Comparison of ENCODE assay signal across 17 cellular contexts in the genomic region with DNA sequence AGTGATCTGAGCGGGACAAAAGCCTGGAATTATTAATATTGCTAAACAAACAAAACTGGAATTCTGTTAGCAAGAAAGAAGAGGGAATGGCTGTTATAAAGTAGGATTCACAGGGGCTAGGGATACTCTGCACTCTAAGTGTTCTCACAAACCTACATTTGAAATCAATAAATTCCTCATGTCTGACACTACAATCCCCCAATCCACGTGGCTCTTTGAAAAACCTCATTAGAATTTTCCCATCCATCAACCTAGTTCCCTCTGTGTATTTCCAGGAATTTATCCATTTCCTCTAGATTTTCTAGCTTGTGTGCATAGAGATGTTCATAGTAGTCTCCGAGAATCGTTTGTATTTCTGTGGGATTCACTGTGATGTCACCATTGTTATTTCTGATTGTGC.
DNase-seq lines count a peak whose midpoint lies in the region; ATAC-seq and TF ChIP-seq lines count a peak whose summit lies in the region.
"Had no signal": no experiment of that assay in that cellular context is flagged by ENCODE, and none has a peak within 500 bp of the region (broad histone marks: within the 10 kb centered on the region; RNA-seq: fewer than 3 reads in every experiment).

No MANE protein-coding gene starts in this region.

- no peak overlapping the region for H4K8ac ChIP-seq in mesendoderm (ENCODE audit: low read depth, low read length)

- peak overlapping the region; percentile 77 for H2AFZ ChIP-seq in GM23338
- H2AFZ ChIP-seq in Loucy (ENCODE audit: low read length), result peak overlapping the region; percentile 41; the same call in 1 of the 2 replicates

- H3K4me3 ChIP-seq in GM23338 (no peak overlapping the region), Loucy (ENCODE audit: low read length, poor library complexity, severe bottlenecking) (no peak overlapping the region), mesendoderm (ENCODE audit: low read length) (no peak overlapping the region)
- H3K4me3 ChIP-seq: BLaER1 treated with 17β-estradiol and CSF1 and Interleukin-3, amounts not matched to agents 10 nM and 100 nM had no signal

- DNase-seq in GM23338 (ENCODE audit: low spot score) (no peak), mesendoderm (peak; percentile 59), activated gamma-delta T cell (lab: John Stamatoyannopoulos, UW) (no peak), HT-29 (ENCODE audit: low spot score) (no peak)
- DNase-seq: 8988T; ACHN; Caco-2; Calu3; CD4-positive, alpha-beta T cell; CD8-positive, alpha-beta T cell; DMS79 treated with DMSO at 0.1 percent for 48 hours; GF-D8 had no signal

- TF ChIP-seq CTCF in GM23338 (conservative IDR thresholded peaks at IDR 0.05; ENCODE audit: low read depth in 2 of 2), result no peak
- no peak for TF ChIP-seq CTCF in Loucy (conservative IDR thresholded peaks at IDR 0.05; ENCODE audit: low read length)

- H2BK15ac ChIP-seq in mesendoderm (replicated peaks; ENCODE audit: low read depth), result no peak overlapping the region

- H3K4me3 Mint-ChIP-seq in GM23338, result no peak overlapping the region
- H3K4me3 Mint-ChIP-seq: B cell; CD4-positive, alpha-beta T cell; CD8-positive, alpha-beta T cell had no signal

- no peaks in the 10 kb centered on the region for H3F3A ChIP-seq in GM23338 (replicated peaks; ENCODE audit: low read depth)
- no peaks in the 10 kb centered on the region for H3F3A ChIP-seq in Loucy (ENCODE audit: low read depth)

- peaks cover 6% of the 10 kb centered on the region; the same call in 1 of the 2 replicates for H3K9me3 ChIP-seq in Loucy (ENCODE audit: insufficient read depth, low read depth, low read length)
- H3K9me3 ChIP-seq: BLaER1 treated with 17β-estradiol and CSF1 and Interleukin-3, amounts not matched to agents 10 nM and 100 nM; Caco-2 had no signal

- no peak overlapping the region for H3K4ac ChIP-seq in mesendoderm (ENCODE audit: low read depth, low read length)

- no peak overlapping the region for H3K27ac ChIP-seq in GM23338 (ENCODE audit: low read depth)
- H3K27ac ChIP-seq in mesendoderm (ENCODE audit: low read depth, low read length), result no peak overlapping the region
- H3K27ac ChIP-seq: BLaER1 treated with 17β-estradiol and CSF1 and Interleukin-3, amounts not matched to agents 10 nM and 100 nM; C4-2B had no signal

- H4K20me1 ChIP-seq in GM23338 (replicated peaks; ENCODE audit: insufficient read depth) (no peaks in the 10 kb centered on the region), Loucy (ENCODE audit: insufficient read depth, low read length, poor library complexity, severe bottlenecking) (no peaks in the 10 kb centered on the region)
- H4K20me1 ChIP-seq: BLaER1 treated with 17β-estradiol and CSF1 and Interleukin-3, amounts not matched to agents 10 nM and 100 nM had no signal

- no peaks in the 10 kb centered on the region for H3K79me1 ChIP-seq in mesendoderm (ENCODE audit: low read length)

- H3K36me3 Mint-ChIP-seq in GM23338 (ENCODE audit: low read depth), result no peaks in the 10 kb centered on the region; the same call in 2 of the 3 replicates
- H3K36me3 Mint-ChIP-seq: CD8-positive, alpha-beta T cell had no signal

- H2AK5ac ChIP-seq in mesendoderm (ENCODE audit: low read length), result no peak overlapping the region

- H3K9ac ChIP-seq in Loucy (ENCODE audit: low read depth, low read length, poor library complexity, severe bottlenecking), result no peak overlapping the region
- H3K9ac ChIP-seq in mesendoderm (ENCODE audit: low read length), result no peak overlapping the region
- H3K9ac ChIP-seq: BLaER1 treated with 17β-estradiol and CSF1 and Interleukin-3, amounts not matched to agents 10 nM and 100 nM had no signal

- H3K79me2 ChIP-seq in GM23338 (replicated peaks; ENCODE audit: insufficient read depth) (no peaks in the 10 kb centered on the region), Loucy (ENCODE audit: insufficient read depth, low read length) (no peaks in the 10 kb centered on the region), mesendoderm (ENCODE audit: control insufficient read depth, insufficient read depth, low read length) (no peaks in the 10 kb centered on the region)

- no peak overlapping the region for H3K23ac ChIP-seq in mesendoderm (ENCODE audit: low read length)

- no peak overlapping the region for H2BK5ac ChIP-seq in mesendoderm (ENCODE audit: low read length)

- H3K36me3 ChIP-seq in GM23338 (ENCODE audit: insufficient read depth) (no peaks in the 10 kb centered on the region), Loucy (ENCODE audit: insufficient read depth, low read length) (no peaks in the 10 kb centered on the region), mesendoderm (ENCODE audit: control insufficient read depth, insufficient read depth, low read length) (no peaks in the 10 kb centered on the region)
- H3K36me3 ChIP-seq: BLaER1 treated with 17β-estradiol and CSF1 and Interleukin-3, amounts not matched to agents 10 nM and 100 nM had no signal

- H3K27ac Mint-ChIP-seq in GM23338, result no peak overlapping the region
- H3K27ac Mint-ChIP-seq: B cell; CD4-positive, alpha-beta T cell; CD8-positive, alpha-beta T cell had no signal

- no CpG with 5 or more reads among the region's 4 CpGs for WGBS in mesendoderm (ENCODE audit: extremely low coverage, insufficient coverage, low lambda C conversion rate)

- H3K4me1 Mint-ChIP-seq in GM23338, result no peaks in the 10 kb centered on the region
- H3K4me1 Mint-ChIP-seq: B cell had no signal

- H4K5ac ChIP-seq in mesendoderm (ENCODE audit: low read length), result no peak overlapping the region

- no peak overlapping the region for H3K18ac ChIP-seq in mesendoderm (ENCODE audit: low read length)

- H3K4me2 ChIP-seq in GM23338 (no peak overlapping the region), Loucy (ENCODE audit: low read depth, low read length, poor library complexity, severe bottlenecking) (no peak overlapping the region), mesendoderm (ENCODE audit: low read length) (no peak overlapping the region)
- H3K4me2 ChIP-seq: BLaER1 treated with 17β-estradiol and CSF1 and Interleukin-3, amounts not matched to agents 10 nM and 100 nM had no signal

- H2BK120ac ChIP-seq in mesendoderm (ENCODE audit: low read depth, low read length), result no peak overlapping the region

- no peak overlapping the region for H3K56ac ChIP-seq in mesendoderm (ENCODE audit: low read length)

- ATAC-seq in GM23338, result no peak
- ATAC-seq in GM21515 (IDR thresholded peaks at IDR 0.05; ENCODE audit: unreplicated experiment), result no peak
- ATAC-seq: CD8-positive, alpha-beta T cell had no signal

- H3K9me3 Mint-ChIP-seq in GM23338, result no peaks in the 10 kb centered on the region
- H3K9me3 Mint-ChIP-seq: CD4-positive, alpha-beta T cell; CD8-positive, alpha-beta T cell had no signal

- H3K27me3 Mint-ChIP-seq in GM23338 (ENCODE audit: insufficient read depth, low read depth, poor library complexity), result no peaks in the 10 kb centered on the region

- H3K4me1 ChIP-seq in GM23338 (ENCODE audit: insufficient read depth) (no peaks in the 10 kb centered on the region), Loucy (ENCODE audit: insufficient read depth, low read length, poor library complexity, severe bottlenecking) (peaks cover 14% of the 10 kb centered on the region), mesendoderm (ENCODE audit: control insufficient read depth, low read depth, low read length) (no peaks in the 10 kb centered on the region)
- H3K4me1 ChIP-seq: BLaER1 treated with 17β-estradiol and CSF1 and Interleukin-3, amounts not matched to agents 10 nM and 100 nM; Caco-2 had no signal

- H3K9me2 ChIP-seq in GM23338 (ENCODE audit: insufficient read depth) (no peaks in the 10 kb centered on the region), Loucy (replicated peaks; ENCODE audit: low read depth, low read length) (no peaks in the 10 kb centered on the region)

- H3K27me3 ChIP-seq in GM23338 (ENCODE audit: insufficient read depth), result no peaks in the 10 kb centered on the region
- no peaks in the 10 kb centered on the region for H3K27me3 ChIP-seq in Loucy (ENCODE audit: insufficient read depth, low read length, poor library complexity, severe bottlenecking)
- no peaks in the 10 kb centered on the region for H3K27me3 ChIP-seq in mesendoderm (ENCODE audit: insufficient read depth, low read length, poor library complexity)
- H3K27me3 ChIP-seq: BLaER1 treated with 17β-estradiol and CSF1 and Interleukin-3, amounts not matched to agents 10 nM and 100 nM had no signal

TF ChIP-seq in GM23338, 12 proteins besides CTCF, POLR2A, EP300 and RAD21:
- TF ChIP-seq, protein P1, sequence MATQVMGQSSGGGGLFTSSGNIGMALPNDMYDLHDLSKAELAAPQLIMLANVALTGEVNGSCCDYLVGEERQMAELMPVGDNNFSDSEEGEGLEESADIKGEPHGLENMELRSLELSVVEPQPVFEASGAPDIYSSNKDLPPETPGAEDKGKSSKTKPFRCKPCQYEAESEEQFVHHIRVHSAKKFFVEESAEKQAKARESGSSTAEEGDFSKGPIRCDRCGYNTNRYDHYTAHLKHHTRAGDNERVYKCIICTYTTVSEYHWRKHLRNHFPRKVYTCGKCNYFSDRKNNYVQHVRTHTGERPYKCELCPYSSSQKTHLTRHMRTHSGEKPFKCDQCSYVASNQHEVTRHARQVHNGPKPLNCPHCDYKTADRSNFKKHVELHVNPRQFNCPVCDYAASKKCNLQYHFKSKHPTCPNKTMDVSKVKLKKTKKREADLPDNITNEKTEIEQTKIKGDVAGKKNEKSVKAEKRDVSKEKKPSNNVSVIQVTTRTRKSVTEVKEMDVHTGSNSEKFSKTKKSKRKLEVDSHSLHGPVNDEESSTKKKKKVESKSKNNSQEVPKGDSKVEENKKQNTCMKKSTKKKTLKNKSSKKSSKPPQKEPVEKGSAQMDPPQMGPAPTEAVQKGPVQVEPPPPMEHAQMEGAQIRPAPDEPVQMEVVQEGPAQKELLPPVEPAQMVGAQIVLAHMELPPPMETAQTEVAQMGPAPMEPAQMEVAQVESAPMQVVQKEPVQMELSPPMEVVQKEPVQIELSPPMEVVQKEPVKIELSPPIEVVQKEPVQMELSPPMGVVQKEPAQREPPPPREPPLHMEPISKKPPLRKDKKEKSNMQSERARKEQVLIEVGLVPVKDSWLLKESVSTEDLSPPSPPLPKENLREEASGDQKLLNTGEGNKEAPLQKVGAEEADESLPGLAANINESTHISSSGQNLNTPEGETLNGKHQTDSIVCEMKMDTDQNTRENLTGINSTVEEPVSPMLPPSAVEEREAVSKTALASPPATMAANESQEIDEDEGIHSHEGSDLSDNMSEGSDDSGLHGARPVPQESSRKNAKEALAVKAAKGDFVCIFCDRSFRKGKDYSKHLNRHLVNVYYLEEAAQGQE (IDR thresholded peaks at IDR 0.05; ENCODE audit: unreplicated experiment), result no peak
- no peak for TF ChIP-seq JUNB (IDR thresholded peaks at IDR 0.05; ENCODE audit: unreplicated experiment)
- no peak for TF ChIP-seq POLR2AphosphoS5 (IDR thresholded peaks at IDR 0.05; ENCODE audit: low read depth)
- TF ChIP-seq NANOG (IDR thresholded peaks at IDR 0.05; ENCODE audit: borderline replicate concordance), result no peak
- no peak for TF ChIP-seq STAT1 (IDR thresholded peaks at IDR 0.05; ENCODE audit: unreplicated experiment)
- no peak for TF ChIP-seq ZNF114 (CRISPR knock-in tag; IDR thresholded peaks at IDR 0.05)
- TF ChIP-seq ZNF331 (CRISPR knock-in tag; IDR thresholded peaks at IDR 0.05; ENCODE audit: low read depth), result no peak
- no peak for TF ChIP-seq EZH2 (IDR thresholded peaks at IDR 0.05; ENCODE audit: low read depth, unreplicated experiment)
- TF ChIP-seq EZH2phosphoT487 (IDR thresholded peaks at IDR 0.05; ENCODE audit: unreplicated experiment), result no peak
- no peak for TF ChIP-seq CREB1 (CRISPR knock-in tag; IDR thresholded peaks at IDR 0.05; ENCODE audit: low read depth)
